6 cellular contexts compared by ENCODE assay signal in genomic region chr19:1129084-1129483, GRCh38. TPM values are rescaled to one million over a fixed set of nuclear protein-coding genes. Genes with fewer than 3 reads are reported as not detected.
DNase-seq lines count a peak whose midpoint lies in the region; ATAC-seq, FAIRE-seq and TF ChIP-seq lines count a peak whose summit lies in the region.
"Not testable (repeated sequence)": the region's sequence is repeated elsewhere in the genome, so short reads cannot be mapped to it uniquely, and the experiment has no call there.

No MANE protein-coding gene starts in this region.

- not testable (repeated sequence) for H3K27me3 ChIP-seq in CD4-positive, alpha-beta T cell (ENCODE audit: control insufficient read depth, insufficient read depth, low read length); Loucy (ENCODE audit: insufficient read depth, low read length, poor library complexity, severe bottlenecking); adipocyte (replicated peaks; ENCODE audit: control insufficient read depth, insufficient read depth, low read length); HepG2 (ENCODE audit: control insufficient read depth in 1 of 2, insufficient read depth in 2 of 2, low read length in 2 of 2); upper lobe of left lung

- not testable (repeated sequence) for H3K9ac ChIP-seq in Loucy (ENCODE audit: low read depth, low read length, poor library complexity, severe bottlenecking); HepG2 (ENCODE audit: insufficient read depth, low read depth, low read length)
- peak overlapping the region; percentile 98 for H3K9ac ChIP-seq in adipocyte (ENCODE audit: low read length)

- TF ChIP-seq RAD21 in HepG2 (CRISPR knock-in tag; IDR thresholded peaks at IDR 0.05) = not testable (repeated sequence)

- H3K9me2 ChIP-seq in Loucy (replicated peaks; ENCODE audit: low read depth, low read length) = not testable (repeated sequence)

- not testable (repeated sequence) for TF ChIP-seq EP300 in HepG2 (IDR thresholded peaks at IDR 0.05; ENCODE audit: low read depth in 2 of 2, low read length in 2 of 2); HepG2 (CRISPR knock-in tag; IDR thresholded peaks at IDR 0.05; ENCODE audit: borderline replicate concordance); upper lobe of left lung (IDR thresholded peaks at IDR 0.05)

- not testable (repeated sequence) for TF ChIP-seq CTCF in CD4-positive, alpha-beta T cell (IDR thresholded peaks at IDR 0.05); upper lobe of left lung (IDR thresholded peaks at IDR 0.05)
- TF ChIP-seq CTCF in Loucy (conservative IDR thresholded peaks at IDR 0.05; ENCODE audit: low read length) = peak; percentile 14; the same call in 1 of the 2 replicates
- 0 out of 2 replicates have a peak, but pooled peaks have one; percentile 18 for TF ChIP-seq CTCF in HepG2 (CRISPR knock-in tag; IDR thresholded peaks at IDR 0.05)

- H3K27me3 Mint-ChIP-seq in CD4-positive, alpha-beta T cell; activated CD4-positive, alpha-beta memory T cell treated with anti-CD3 and anti-CD28 coated beads, Interleukin-2, amount 10 ng/mL, durations not matched to agents 7 days and 5 days: not testable (repeated sequence)

- intact Hi-C loops in CD4-positive, alpha-beta T cell (cut with DNase I, micrococcal nuclease); HepG2 (cut with micrococcal nuclease; ENCODE audit: unreplicated experiment): not testable (repeated sequence)

- in situ Hi-C loops in HepG2 (cut with HindIII; ENCODE audit: extremely low pct_ligation_motif_present, low pct_unique_long_range_greater_than_20kb) = not testable (repeated sequence)

- peaks cover 11% of the 10 kb centered on the region for H4K20me1 ChIP-seq in Loucy (ENCODE audit: insufficient read depth, low read length, poor library complexity, severe bottlenecking)
- not testable (repeated sequence) for H4K20me1 ChIP-seq in HepG2 (ENCODE audit: insufficient read depth, low read length)

- H3K4me2 ChIP-seq in Loucy (ENCODE audit: low read depth, low read length, poor library complexity, severe bottlenecking); HepG2 (ENCODE audit: low read depth, low read length): not testable (repeated sequence)

- not testable (repeated sequence) for H3K9me3 Mint-ChIP-seq in CD4-positive, alpha-beta T cell; activated CD4-positive, alpha-beta memory T cell treated with anti-CD3 and anti-CD28 coated beads, Interleukin-2, amount 10 ng/mL, durations not matched to agents 7 days and 5 days

- CTCF ChIA-PET in CD4-positive, alpha-beta T cell (lab: Charles Lee) = interaction anchor here (0.5 to 3.3 kb wide), 2 partner anchors 16 to 57 kb away, joined by 3 to 18 read pairs; no protein-coding TSS in a partner anchor
- CTCF ChIA-PET in activated CD4-positive, alpha-beta memory T cell treated with anti-CD3 and anti-CD28 coated beads, Interleukin-2, amount 10 ng/mL, durations not matched to agents 7 days and 5 days (lab: Charles Lee) = interaction anchor here (1.0 to 1.2 kb wide), 2 partner anchors 13 to 16 kb away, joined by 3 to 4 read pairs; no protein-coding TSS in a partner anchor
- CTCF ChIA-PET in HepG2 (lab: Yijun Ruan, JAX; ENCODE audit: low intra/inter-chr PET ratio, low total read pairs) = not testable (repeated sequence)

- not testable (repeated sequence) for ATAC-seq in CD4-positive, alpha-beta T cell (ENCODE audit: poor library complexity); HepG2; upper lobe of left lung (ENCODE audit: low FRiP score in 2 of 2)

- peaks cover 27% of the 10 kb centered on the region for H3K4me1 Mint-ChIP-seq in CD4-positive, alpha-beta T cell (ENCODE audit: low read depth)
- peaks cover 44% of the 10 kb centered on the region for H3K4me1 Mint-ChIP-seq in activated CD4-positive, alpha-beta memory T cell treated with anti-CD3 and anti-CD28 coated beads, Interleukin-2, amount 10 ng/mL, durations not matched to agents 7 days and 5 days

- TF ChIP-seq POLR2A in HepG2 (IDR thresholded peaks at IDR 0.05; ENCODE audit: insufficient read depth in 1 of 2, low read depth in 2 of 2, low read length in 2 of 2); upper lobe of left lung (IDR thresholded peaks at IDR 0.05): not testable (repeated sequence)

- H2AFZ ChIP-seq in Loucy (ENCODE audit: low read length); HepG2 (ENCODE audit: low read length): not testable (repeated sequence)

- H3K4me3 Mint-ChIP-seq in CD4-positive, alpha-beta T cell; activated CD4-positive, alpha-beta memory T cell treated with anti-CD3 and anti-CD28 coated beads, Interleukin-2, amount 10 ng/mL, durations not matched to agents 7 days and 5 days: not testable (repeated sequence)

- H3K4me3 ChIP-seq in Loucy (ENCODE audit: low read length, poor library complexity, severe bottlenecking); adipocyte (ENCODE audit: low read length); HepG2 (replicated peaks in 1 of 3; ENCODE audit: insufficient read depth in 1 of 3, low read depth in 2 of 3, low read length in 3 of 3): not testable (repeated sequence)
- peak overlapping the region in 1 of 4 donors; percentile 60 for H3K4me3 ChIP-seq in upper lobe of left lung

- not testable (repeated sequence) for DNase-seq in CD4-positive, alpha-beta T cell; activated CD4-positive, alpha-beta memory T cell treated with anti-CD3 and anti-CD28 coated beads, Interleukin-2, amount 10 ng/mL, durations not matched to agents 7 days and 5 days; adipocyte (ENCODE audit: low read depth); HepG2 (ENCODE audit: low spot score); upper lobe of left lung

- peak overlapping the region; percentile 36 for H3K27ac Mint-ChIP-seq in CD4-positive, alpha-beta T cell
- H3K27ac Mint-ChIP-seq in activated CD4-positive, alpha-beta memory T cell treated with anti-CD3 and anti-CD28 coated beads, Interleukin-2, amount 10 ng/mL, durations not matched to agents 7 days and 5 days = peak overlapping the region; percentile 44

- H3F3A ChIP-seq in Loucy (ENCODE audit: low read depth) = not testable (repeated sequence)

- not testable (repeated sequence) for H3K9me3 ChIP-seq in CD4-positive, alpha-beta T cell (ENCODE audit: control insufficient read depth, low read length); Loucy (ENCODE audit: insufficient read depth, low read depth, low read length); adipocyte (ENCODE audit: control insufficient read depth, low read length); HepG2 (ENCODE audit: low read length); upper lobe of left lung

- H3K4me1 ChIP-seq in Loucy (ENCODE audit: insufficient read depth, low read length, poor library complexity, severe bottlenecking) (peaks cover 34% of the 10 kb centered on the region), adipocyte (ENCODE audit: control insufficient read depth, insufficient read depth, low read length) (peaks cover 40% of the 10 kb centered on the region), upper lobe of left lung (peaks cover 44 to 74% (median 56%) of the 10 kb centered on the region in 4 donors)
- not testable (repeated sequence) for H3K4me1 ChIP-seq in HepG2 (ENCODE audit: insufficient read depth, low read length)

- not testable (repeated sequence) for H3K27ac ChIP-seq in CD4-positive, alpha-beta T cell (ENCODE audit: low read depth, low read length); HepG2 (ENCODE audit: extremely low read length, insufficient read depth, low read length)
- peak overlapping the region in 3 of 4 donors; percentile 23 to 99 (median 46) for H3K27ac ChIP-seq in upper lobe of left lung

- BruUV-seq in HepG2 (replicated peaks; lab: Mats Ljungman, UMichigan) = not testable (repeated sequence)

- H3K36me3 ChIP-seq in Loucy (ENCODE audit: insufficient read depth, low read length) (peaks cover 28% of the 10 kb centered on the region; the same call in 1 of the 2 replicates), adipocyte (ENCODE audit: control insufficient read depth, insufficient read depth, low read length, severe bottlenecking) (peaks cover 58% of the 10 kb centered on the region), HepG2 (replicated peaks in 1 of 2; ENCODE audit: control insufficient read depth in 1 of 2, insufficient read depth in 2 of 2, low read length in 2 of 2) (peaks cover 5 to 18% of the 10 kb centered on the region in 2 experiments; a peak in 4 of 5 replicates), upper lobe of left lung (peaks cover 14 to 58% (median 34%) of the 10 kb centered on the region in 4 donors)

- peaks cover 29% of the 10 kb centered on the region for H3K36me3 Mint-ChIP-seq in CD4-positive, alpha-beta T cell (ENCODE audit: low read depth)
- H3K36me3 Mint-ChIP-seq in activated CD4-positive, alpha-beta memory T cell treated with anti-CD3 and anti-CD28 coated beads, Interleukin-2, amount 10 ng/mL, durations not matched to agents 7 days and 5 days (ENCODE audit: low read depth) = peaks cover 30% of the 10 kb centered on the region

- peaks cover 52% of the 10 kb centered on the region for H3K79me2 ChIP-seq in Loucy (ENCODE audit: insufficient read depth, low read length)
- not testable (repeated sequence) for H3K79me2 ChIP-seq in HepG2 (ENCODE audit: insufficient read depth, low read length)

- 83% methylated on average over 3 of the region's 7 CpGs for WGBS in HepG2 (ENCODE audit: low lambda C conversion rate)
- WGBS in upper lobe of left lung, 2 donors = 89 to 93% methylated on average over 6 to 7 of the region's 7 CpGs

- not testable (repeated sequence) for FAIRE-seq in HepG2 (lab: Jason Lieb, UNC)

- POLR2A ChIA-PET in CD4-positive, alpha-beta T cell (lab: Charles Lee) = interaction anchor here (2.7 kb wide), 1 partner anchor 54 kb away, joined by 8 read pairs; no protein-coding TSS in a partner anchor
- POLR2A ChIA-PET in activated CD4-positive, alpha-beta memory T cell treated with anti-CD3 and anti-CD28 coated beads, Interleukin-2, amount 10 ng/mL, durations not matched to agents 7 days and 5 days (lab: Charles Lee) = interaction anchor here (3.3 kb wide), 1 partner anchor 62 kb away, joined by 20 read pairs; the partner anchor contains the start of gene ARHGAP45
- POLR2A ChIA-PET in HepG2 (lab: Yijun Ruan, JAX) = not testable (repeated sequence)

RNA-seq across cellular contexts. Expression of gene GPX4, which starts 25.3 kb away (rescaled TPM):
- 100 to 1,000 TPM; 174 to 175 TPM for total RNA-seq in CD4-positive, alpha-beta T cell
- 100 to 1,000 TPM; 141 to 148 TPM for total RNA-seq in activated CD4-positive, alpha-beta memory T cell treated with anti-CD3 and anti-CD28 coated beads, Interleukin-2, amount 10 ng/mL, durations not matched to agents 7 days and 5 days
- total RNA-seq in HepG2 (2016; rRNA removed; fragmentation: Illumina TruSeq; extraction: Trizol) (426 and 535 TPM in 2 replicates), upper lobe of left lung (100 to 1,000 TPM; 370 to 717 (median 484) TPM)
- 2,785 and 3,522 TPM in 2 replicates for total RNA-seq in HepG2 (2016; cell fraction: cytosol; rRNA removed; fragmentation: Illumina TruSeq; extraction: Trizol; ENCODE audit: low read depth)
- 340 and 561 TPM in 2 replicates for total RNA-seq in HepG2 (2016; cell fraction: insoluble cytoplasmic fraction; rRNA removed; fragmentation: Illumina TruSeq; extraction: Trizol)
- 1,902 and 2,313 TPM in 2 replicates for total RNA-seq in HepG2 (2016; cell fraction: membrane; rRNA removed; fragmentation: Illumina TruSeq; extraction: Trizol)
- 168 and 177 TPM in 2 replicates for total RNA-seq in HepG2 (2016; cell fraction: nucleus; rRNA removed; fragmentation: Illumina TruSeq; extraction: Trizol)
- 613 and 728 TPM in 2 replicates for polyA plus RNA-seq in HepG2 (2011; rRNA removed)
- 837 and 1,257 TPM in 2 replicates for polyA plus RNA-seq in HepG2 (2011; cell fraction: cytosol; rRNA removed)
- 557 and 562 TPM in 2 replicates for polyA plus RNA-seq in HepG2 (2011; cell fraction: nucleus; rRNA removed)
- polyA plus RNA-seq in HepG2 (2012) = 539 and 705 TPM in 2 replicates
- polyA plus RNA-seq in HepG2 (2016; cell fraction: cytosol; fragmentation: Illumina TruSeq; extraction: Trizol; ENCODE audit: low read depth) = 3,701 and 4,930 TPM in 2 replicates
- 454 and 583 TPM in 2 replicates for polyA plus RNA-seq in HepG2 (2016; cell fraction: insoluble cytoplasmic fraction; fragmentation: Illumina TruSeq; extraction: Trizol; ENCODE audit: low read depth)
- polyA plus RNA-seq in HepG2 (2016; cell fraction: membrane; fragmentation: Illumina TruSeq; extraction: Trizol; ENCODE audit: low read depth) = 2,313 and 2,706 TPM in 2 replicates
- 387 and 420 TPM in 2 replicates for polyA plus RNA-seq in HepG2 (2016; cell fraction: nucleus; fragmentation: Illumina TruSeq; extraction: Trizol; ENCODE audit: insufficient read depth, low read depth)
- 195 and 435 TPM in 2 replicates for polyA minus RNA-seq in HepG2 (2011; rRNA and poly(A)+ RNA removed; ENCODE audit: low replicate concordance)
- polyA minus RNA-seq in HepG2 (2011; cell fraction: cytosol; rRNA and poly(A)+ RNA removed) = 211 and 241 TPM in 2 replicates
- 51.6 and 73.4 TPM in 2 replicates for polyA minus RNA-seq in HepG2 (2011; cell fraction: nucleus; rRNA and poly(A)+ RNA removed)

RNA-seq across cellular contexts. Expression of gene POLR2E, which starts 33.9 kb away (rescaled TPM):
- 10 to 100 TPM; 45.8 to 49.0 TPM for total RNA-seq in CD4-positive, alpha-beta T cell
- 100 to 1,000 TPM; 116 to 120 TPM for total RNA-seq in activated CD4-positive, alpha-beta memory T cell treated with anti-CD3 and anti-CD28 coated beads, Interleukin-2, amount 10 ng/mL, durations not matched to agents 7 days and 5 days
- total RNA-seq in HepG2 (2016; rRNA removed; fragmentation: Illumina TruSeq; extraction: Trizol) (140 TPM in 2 replicates), upper lobe of left lung (100 to 1,000 TPM in 4 of 6 donors, 10 to 100 TPM in 2; 50.0 to 176 (median 103) TPM)
- 43.4 and 44.8 TPM in 2 replicates for total RNA-seq in HepG2 (2016; cell fraction: cytosol; rRNA removed; fragmentation: Illumina TruSeq; extraction: Trizol; ENCODE audit: low read depth)
- 135 and 141 TPM in 2 replicates for total RNA-seq in HepG2 (2016; cell fraction: insoluble cytoplasmic fraction; rRNA removed; fragmentation: Illumina TruSeq; extraction: Trizol)
- 89.0 and 92.5 TPM in 2 replicates for total RNA-seq in HepG2 (2016; cell fraction: membrane; rRNA removed; fragmentation: Illumina TruSeq; extraction: Trizol)
- 54.0 and 55.3 TPM in 2 replicates for total RNA-seq in HepG2 (2016; cell fraction: nucleus; rRNA removed; fragmentation: Illumina TruSeq; extraction: Trizol)
- polyA plus RNA-seq in HepG2 (2011; rRNA removed) = 272 and 305 TPM in 2 replicates
- 222 and 337 TPM in 2 replicates for polyA plus RNA-seq in HepG2 (2011; cell fraction: cytosol; rRNA removed)
- polyA plus RNA-seq in HepG2 (2011; cell fraction: nucleus; rRNA removed) = 150 and 188 TPM in 2 replicates
- polyA plus RNA-seq in HepG2 (2012) = 201 and 222 TPM in 2 replicates
- 94.9 and 102 TPM in 2 replicates for polyA plus RNA-seq in HepG2 (2016; cell fraction: cytosol; fragmentation: Illumina TruSeq; extraction: Trizol; ENCODE audit: low read depth)
- 246 and 282 TPM in 2 replicates for polyA plus RNA-seq in HepG2 (2016; cell fraction: insoluble cytoplasmic fraction; fragmentation: Illumina TruSeq; extraction: Trizol; ENCODE audit: low read depth)
- 145 and 159 TPM in 2 replicates for polyA plus RNA-seq in HepG2 (2016; cell fraction: membrane; fragmentation: Illumina TruSeq; extraction: Trizol; ENCODE audit: low read depth)
- polyA plus RNA-seq in HepG2 (2016; cell fraction: nucleus; fragmentation: Illumina TruSeq; extraction: Trizol; ENCODE audit: insufficient read depth, low read depth) = 179 TPM in 2 replicates
- polyA minus RNA-seq in HepG2 (2011; rRNA and poly(A)+ RNA removed; ENCODE audit: low replicate concordance) = 343 and 389 TPM in 2 replicates
- polyA minus RNA-seq in HepG2 (2011; cell fraction: cytosol; rRNA and poly(A)+ RNA removed) = 104 and 129 TPM in 2 replicates
- 39.5 and 42.0 TPM in 2 replicates for polyA minus RNA-seq in HepG2 (2011; cell fraction: nucleus; rRNA and poly(A)+ RNA removed)

RNA-seq across cellular contexts. Expression of gene SBNO2, which starts 45.0 kb away (rescaled TPM):
- total RNA-seq in CD4-positive, alpha-beta T cell = 100 to 1,000 TPM; 126 to 137 TPM
- 10 to 100 TPM; 94.4 to 98.2 TPM for total RNA-seq in activated CD4-positive, alpha-beta memory T cell treated with anti-CD3 and anti-CD28 coated beads, Interleukin-2, amount 10 ng/mL, durations not matched to agents 7 days and 5 days
- total RNA-seq in HepG2 (2016; rRNA removed; fragmentation: Illumina TruSeq; extraction: Trizol) (5.8 and 10.4 TPM in 2 replicates), upper lobe of left lung (100 to 1,000 TPM in 4 of 6 donors, 10 to 100 TPM in 2; 44.8 to 159 (median 106) TPM)
- 3.3 and 3.8 TPM in 2 replicates for total RNA-seq in HepG2 (2016; cell fraction: cytosol; rRNA removed; fragmentation: Illumina TruSeq; extraction: Trizol; ENCODE audit: low read depth)
- total RNA-seq in HepG2 (2016; cell fraction: insoluble cytoplasmic fraction; rRNA removed; fragmentation: Illumina TruSeq; extraction: Trizol) = 6.5 and 12.4 TPM in 2 replicates
- 7.7 and 8.1 TPM in 2 replicates for total RNA-seq in HepG2 (2016; cell fraction: membrane; rRNA removed; fragmentation: Illumina TruSeq; extraction: Trizol)
- 10.4 and 12.1 TPM in 2 replicates for total RNA-seq in HepG2 (2016; cell fraction: nucleus; rRNA removed; fragmentation: Illumina TruSeq; extraction: Trizol)
- polyA plus RNA-seq in HepG2 (2011; rRNA removed) = 8.6 and 10.8 TPM in 2 replicates
- 4.1 and 8.0 TPM in 2 replicates for polyA plus RNA-seq in HepG2 (2011; cell fraction: cytosol; rRNA removed)
- 53.6 and 82.3 TPM in 2 replicates for polyA plus RNA-seq in HepG2 (2011; cell fraction: nucleus; rRNA removed)
- 10.8 and 11.3 TPM in 2 replicates for polyA plus RNA-seq in HepG2 (2012)
- 1.0 and 1.1 TPM in 2 replicates for polyA plus RNA-seq in HepG2 (2016; cell fraction: cytosol; fragmentation: Illumina TruSeq; extraction: Trizol; ENCODE audit: low read depth)
- polyA plus RNA-seq in HepG2 (2016; cell fraction: insoluble cytoplasmic fraction; fragmentation: Illumina TruSeq; extraction: Trizol; ENCODE audit: low read depth) = 6.7 and 7.7 TPM in 2 replicates
- 2.8 and 3.4 TPM in 2 replicates for polyA plus RNA-seq in HepG2 (2016; cell fraction: membrane; fragmentation: Illumina TruSeq; extraction: Trizol; ENCODE audit: low read depth)
- 33.1 and 36.3 TPM in 2 replicates for polyA plus RNA-seq in HepG2 (2016; cell fraction: nucleus; fragmentation: Illumina TruSeq; extraction: Trizol; ENCODE audit: insufficient read depth, low read depth)
- polyA minus RNA-seq in HepG2 (2011; rRNA and poly(A)+ RNA removed; ENCODE audit: low replicate concordance) = 21.5 and 30.2 TPM in 2 replicates
- 9.8 and 12.0 TPM in 2 replicates for polyA minus RNA-seq in HepG2 (2011; cell fraction: cytosol; rRNA and poly(A)+ RNA removed)
- polyA minus RNA-seq in HepG2 (2011; cell fraction: nucleus; rRNA and poly(A)+ RNA removed) = 13.0 and 13.4 TPM in 2 replicates
